17 cellular contexts compared by ENCODE assay signal in genomic region chr3:111285691-111286090, GRCh38.
DNase-seq lines count a peak whose midpoint lies in the region; ATAC-seq and TF ChIP-seq lines count a peak whose summit lies in the region.
"Had no signal": no experiment of that assay in that cellular context is flagged by ENCODE, and none has a peak within 500 bp of the region (broad histone marks: within the 10 kb centered on the region; RNA-seq: fewer than 3 reads in every experiment).

No MANE protein-coding gene starts in this region.

- WGBS in hepatocyte (ENCODE audit: low lambda C conversion rate, missing lambda C conversion rate), result 89% methylated on average over 4 of the region's 4 CpGs

- H2AFZ ChIP-seq in hepatocyte, result no peak overlapping the region

- no peak for ATAC-seq in effector memory CD8-positive, alpha-beta T cell (replicated peaks)
- ATAC-seq: body of pancreas; gastrocnemius medialis; mucosa of descending colon; Panc1; psoas muscle; stimulated activated effector memory CD8-positive, alpha-beta T cell treated with anti-CD3 and anti-CD28 coated beads, Interleukin-12 subunit alpha, Interleukin-12 subunit beta, amount 100 ng/mL, for 72 hours had no signal

- TF ChIP-seq CTCF in VCaP (conservative IDR thresholded peaks at IDR 0.05) (no peak), hepatocyte (IDR thresholded peaks at IDR 0.05; ENCODE audit: poor library complexity) (no peak)

- no peak overlapping the region for H3K4me2 ChIP-seq in hepatocyte

- no peaks in the 10 kb centered on the region for H3K27me3 Mint-ChIP-seq in effector memory CD8-positive, alpha-beta T cell

- DNase-seq in COR-L47 (lab: John Stamatoyannopoulos, UW) (peak; percentile 95), LHCN-M2 (ENCODE audit: low read depth) (peak; percentile 64), NCI-H2171 (lab: John Stamatoyannopoulos, UW) (peak; percentile 32), hepatocyte (ENCODE audit: low spot score) (no peak), mucosa of gallbladder (ENCODE audit: low spot score) (no peak)
- DNase-seq in effector memory CD8-positive, alpha-beta T cell, result no peak
- DNase-seq: activated CD8-positive, alpha-beta memory T cell treated with anti-CD3 and anti-CD28 coated beads, Interleukin-2, amount 50 U/mL, for 48 hours; effector CD8-positive, alpha-beta T cell; gastrocnemius medialis; mucosa of descending colon; NK-92 treated with Interleukin-12 subunit alpha and Interleukin-12 subunit beta, amount 100 ng/mL, for 24 hours; psoas muscle had no signal

- H3K27ac ChIP-seq in VCaP, result peak overlapping the region; percentile 82
- no peak overlapping the region for H3K27ac ChIP-seq in hepatocyte
- H3K27ac ChIP-seq: body of pancreas, C4-2B, gastrocnemius medialis, psoas muscle had no signal

- H3K4me1 ChIP-seq in hepatocyte (ENCODE audit: insufficient read depth), result no peaks in the 10 kb centered on the region
- H3K4me1 ChIP-seq: body of pancreas, gastrocnemius medialis, psoas muscle had no signal

- H3K9me2 ChIP-seq in hepatocyte (replicated peaks; ENCODE audit: insufficient read depth), result no peaks in the 10 kb centered on the region

- no peaks in the 10 kb centered on the region for H3K9me3 ChIP-seq in hepatocyte (ENCODE audit: low read depth)
- H3K9me3 ChIP-seq: body of pancreas, gastrocnemius medialis, mucosa of descending colon, psoas muscle had no signal

- no peak overlapping the region for H3K4me3 Mint-ChIP-seq in effector memory CD8-positive, alpha-beta T cell
- H3K4me3 Mint-ChIP-seq: stimulated activated effector memory CD8-positive, alpha-beta T cell treated with anti-CD3 and anti-CD28 coated beads, Interleukin-12 subunit alpha, Interleukin-12 subunit beta, amount 100 ng/mL, for 72 hours had no signal

- no peaks in the 10 kb centered on the region for H3K36me3 ChIP-seq in hepatocyte (replicated peaks; ENCODE audit: insufficient read depth, low read depth)
- H3K36me3 ChIP-seq: gastrocnemius medialis had no signal

- no peak overlapping the region for H3K27ac Mint-ChIP-seq in effector memory CD8-positive, alpha-beta T cell
- H3K27ac Mint-ChIP-seq: stimulated activated effector memory CD8-positive, alpha-beta T cell treated with anti-CD3 and anti-CD28 coated beads, Interleukin-12 subunit alpha, Interleukin-12 subunit beta, amount 100 ng/mL, for 72 hours had no signal

- peaks cover 0 to 6% of the 10 kb centered on the region in 2 donors for H3K4me1 Mint-ChIP-seq in effector memory CD8-positive, alpha-beta T cell (ENCODE audit: low read depth in 2 of 2)

- H3K9me3 Mint-ChIP-seq in effector memory CD8-positive, alpha-beta T cell, result no peaks in the 10 kb centered on the region
- H3K9me3 Mint-ChIP-seq: stimulated activated effector memory CD8-positive, alpha-beta T cell treated with anti-CD3 and anti-CD28 coated beads, Interleukin-12 subunit alpha, Interleukin-12 subunit beta, amount 100 ng/mL, for 72 hours had no signal

- no peaks in the 10 kb centered on the region for H4K20me1 ChIP-seq in hepatocyte (ENCODE audit: insufficient read depth, poor library complexity, severe bottlenecking)

- H3K79me2 ChIP-seq in hepatocyte, result no peaks in the 10 kb centered on the region

- H3K36me3 Mint-ChIP-seq in effector memory CD8-positive, alpha-beta T cell (ENCODE audit: insufficient read depth), result no peaks in the 10 kb centered on the region
- H3K36me3 Mint-ChIP-seq: stimulated activated effector memory CD8-positive, alpha-beta T cell treated with anti-CD3 and anti-CD28 coated beads, Interleukin-12 subunit alpha, Interleukin-12 subunit beta, amount 100 ng/mL, for 72 hours had no signal

- no peak overlapping the region for H3K4me3 ChIP-seq in hepatocyte
- H3K4me3 ChIP-seq: body of pancreas, gastrocnemius medialis, mucosa of descending colon, psoas muscle had no signal

- no peaks in the 10 kb centered on the region for H3K27me3 ChIP-seq in hepatocyte
- H3K27me3 ChIP-seq: body of pancreas, gastrocnemius medialis had no signal

Comparison
In these comparisons a context has a peak if more than half of its experiments do, and no peak if none do; other contexts are left out.
1. DNase-seq: peak in COR-L47 (single experiment), LHCN-M2 (single experiment) and NCI-H2171 (single experiment); none in effector memory CD8-positive, alpha-beta T cell (0 of 3), hepatocyte (single experiment) and mucosa of gallbladder (single experiment).